ENCODE assay signal across 8 cellular contexts in genomic region chr22:39021552-39022250, GRCh38. TPM values are rescaled to one million over a fixed set of nuclear protein-coding genes. Genes with fewer than 3 reads are reported as not detected.
DNase-seq lines count a peak whose midpoint lies in the region; ATAC-seq and TF ChIP-seq lines count a peak whose summit lies in the region.
"Had no signal": no experiment of that assay in that cellular context is flagged by ENCODE, and none has a peak within 500 bp of the region (broad histone marks: within the 10 kb centered on the region; RNA-seq: fewer than 3 reads in every experiment).

No MANE protein-coding gene starts in this region.

- H3K9me3 ChIP-seq in right lobe of liver, result no peaks in the 10 kb centered on the region
- no peaks in the 10 kb centered on the region for H3K9me3 ChIP-seq in thoracic aorta

- TF ChIP-seq CTCF in HFFc6 (IDR thresholded peaks at IDR 0.05) (no peak), right lobe of liver (IDR thresholded peaks at IDR 0.05) (no peak), thoracic aorta (IDR thresholded peaks at IDR 0.05) (no peak)

- 46% methylated on average over 5 of the region's 9 CpGs for WGBS in right lobe of liver (ENCODE audit: insufficient coverage, low coverage, low lambda C conversion rate, missing lambda C conversion rate)

- H3K9me3 Mint-ChIP-seq in HFFc6, result no peaks in the 10 kb centered on the region
- H3K9me3 Mint-ChIP-seq in activated naive CD8-positive, alpha-beta T cell treated with anti-CD3 and anti-CD28 coated beads, Interleukin-2, amount 10 ng/mL, durations not matched to agents 7 days and 5 days, result no peaks in the 10 kb centered on the region

- H3K4me3 Mint-ChIP-seq in HFFc6, result peak overlapping the region; percentile 83
- H3K4me3 Mint-ChIP-seq in activated naive CD8-positive, alpha-beta T cell treated with anti-CD3 and anti-CD28 coated beads, Interleukin-2, amount 10 ng/mL, durations not matched to agents 7 days and 5 days, result peak overlapping the region; percentile 95

- intact Hi-C loops in right lobe of liver (cut with DNase I), result no loop called here

- H3K4me1 ChIP-seq in right lobe of liver (no peaks in the 10 kb centered on the region), thoracic aorta (ENCODE audit: control insufficient read depth in 1 of 2, low read depth in 2 of 2) (peaks cover 3 to 9% of the 10 kb centered on the region in 2 donors)

- ATAC-seq in activated naive CD8-positive, alpha-beta T cell treated with anti-CD3 and anti-CD28 coated beads, Interleukin-2, amount 10 ng/mL, durations not matched to agents 7 days and 5 days (ENCODE audit: low read depth), result no peak
- ATAC-seq in right lobe of liver, result no peak
- no peak for ATAC-seq in thoracic aorta (ENCODE audit: insufficient number of reproducible peaks, low FRiP score, low read depth)

- no peak for TF ChIP-seq POLR2A in right lobe of liver (IDR thresholded peaks at IDR 0.05)

- H3K36me3 ChIP-seq in right lobe of liver (no peaks in the 10 kb centered on the region), thoracic aorta (no peaks in the 10 kb centered on the region)

- H3K27ac ChIP-seq in right lobe of liver, result peak overlapping the region; percentile 40 to 60 (median 47)
- peak overlapping the region; percentile 53 to 54 for H3K27ac ChIP-seq in thoracic aorta
- H3K27ac ChIP-seq: RWPE1 had no signal

- H3K27me3 Mint-ChIP-seq in HFFc6 (ENCODE audit: insufficient read depth), result peaks cover 6% of the 10 kb centered on the region
- no peaks in the 10 kb centered on the region for H3K27me3 Mint-ChIP-seq in activated naive CD8-positive, alpha-beta T cell treated with anti-CD3 and anti-CD28 coated beads, Interleukin-2, amount 10 ng/mL, durations not matched to agents 7 days and 5 days

- peaks cover 8% of the 10 kb centered on the region; the same call in 1 of the 2 replicates for H3K36me3 Mint-ChIP-seq in HFFc6 (ENCODE audit: low read depth)
- peaks cover 21% of the 10 kb centered on the region for H3K36me3 Mint-ChIP-seq in activated naive CD8-positive, alpha-beta T cell treated with anti-CD3 and anti-CD28 coated beads, Interleukin-2, amount 10 ng/mL, durations not matched to agents 7 days and 5 days

- no peak for DNase-seq in HFFc6
- peak; percentile 45 for DNase-seq in activated naive CD8-positive, alpha-beta T cell treated with anti-CD3 and anti-CD28 coated beads, Interleukin-2, amount 10 ng/mL, durations not matched to agents 7 days and 5 days
- peak in 1 of 3 donors; percentile 34 for DNase-seq in right lobe of liver
- no peak for DNase-seq in thoracic aorta (ENCODE audit: low spot score)
- no peak for DNase-seq in NCI-H2196 treated with DMSO at 0.1 percent for 48 hours (lab: John Stamatoyannopoulos, UW; ENCODE audit: unreplicated experiment)
- DNase-seq in NCI-H1092 treated with DMSO at 0.1 percent for 48 hours (lab: John Stamatoyannopoulos, UW), result no peak
- no peak for DNase-seq in occipital lobe (lab: John Stamatoyannopoulos, UW)

- peak overlapping the region; percentile 87 for H3K27ac Mint-ChIP-seq in HFFc6
- H3K27ac Mint-ChIP-seq in activated naive CD8-positive, alpha-beta T cell treated with anti-CD3 and anti-CD28 coated beads, Interleukin-2, amount 10 ng/mL, durations not matched to agents 7 days and 5 days, result peak overlapping the region; percentile 95

- H3K4me1 Mint-ChIP-seq in HFFc6 (ENCODE audit: low read depth), result peaks cover 18% of the 10 kb centered on the region
- peaks cover 45% of the 10 kb centered on the region for H3K4me1 Mint-ChIP-seq in activated naive CD8-positive, alpha-beta T cell treated with anti-CD3 and anti-CD28 coated beads, Interleukin-2, amount 10 ng/mL, durations not matched to agents 7 days and 5 days

- POLR2A ChIA-PET in activated naive CD8-positive, alpha-beta T cell treated with anti-CD3 and anti-CD28 coated beads, Interleukin-2, amount 10 ng/mL, durations not matched to agents 7 days and 5 days (lab: Charles Lee), result interaction anchor here (0.7 to 1.3 kb wide), 6 partner anchors 9 to 1590 kb away, joined by 3 to 5 read pairs (median 4); no protein-coding TSS in a partner anchor

- no peaks in the 10 kb centered on the region for H3K27me3 ChIP-seq in right lobe of liver
- H3K27me3 ChIP-seq in thoracic aorta (replicated peaks; ENCODE audit: insufficient read depth), result no peaks in the 10 kb centered on the region

- peak overlapping the region; percentile 20 to 40 (median 34) for H3K4me3 ChIP-seq in right lobe of liver
- peak overlapping the region; percentile 69 for H3K4me3 ChIP-seq in thoracic aorta

RNA-seq across cellular contexts. Expression of gene APOBEC3D, which starts 0.8 kb away (rescaled TPM):
- under 1 TPM; 0.51 to 0.83 (median 0.58) TPM for total RNA-seq in HFFc6 (2021; fragmentation: NEBNext Ultra II Directional; extraction: Animal tissue kit (Norgen Biotek cat#: 25700))
- total RNA-seq in activated naive CD8-positive, alpha-beta T cell treated with anti-CD3 and anti-CD28 coated beads, Interleukin-2, amount 10 ng/mL, durations not matched to agents 7 days and 5 days, result 10 to 100 TPM; 46.8 to 47.4 TPM
- total RNA-seq in right lobe of liver (1 to 10 TPM in 1 of 6 experiments, under 1 TPM in 5; 0.35 to 1.0 (median 0.61) TPM), thoracic aorta (1 to 10 TPM; 1.4 to 1.8 TPM), occipital lobe (0.16 TPM)

RNA-seq across cellular contexts. Expression of gene APOBEC3C, which starts 7.6 kb away (rescaled TPM):
- total RNA-seq in HFFc6 (2021; fragmentation: NEBNext Ultra II Directional; extraction: Animal tissue kit (Norgen Biotek cat#: 25700)), result 10 to 100 TPM; 43.9 to 93.9 (median 83.5) TPM
- total RNA-seq in activated naive CD8-positive, alpha-beta T cell treated with anti-CD3 and anti-CD28 coated beads, Interleukin-2, amount 10 ng/mL, durations not matched to agents 7 days and 5 days, result 100 to 1,000 TPM; 120 to 124 TPM
- 1 to 10 TPM; 1.0 to 3.8 (median 2.1) TPM for total RNA-seq in right lobe of liver
- 10 to 100 TPM in 1 of 2 donors, 1 to 10 TPM in 1; 5.5 to 22.3 TPM for total RNA-seq in thoracic aorta
- total RNA-seq in occipital lobe, result 0.31 TPM

RNA-seq across cellular contexts. Expression of gene APOBEC3F, which starts 19.0 kb away (rescaled TPM):
- total RNA-seq in HFFc6 (2021; fragmentation: NEBNext Ultra II Directional; extraction: Animal tissue kit (Norgen Biotek cat#: 25700)), result 10 to 100 TPM in 1 of 6 experiments, 1 to 10 TPM in 5; 6.5 to 12.1 (median 9.0) TPM
- total RNA-seq in activated naive CD8-positive, alpha-beta T cell treated with anti-CD3 and anti-CD28 coated beads, Interleukin-2, amount 10 ng/mL, durations not matched to agents 7 days and 5 days, result 10 to 100 TPM; 41.4 to 45.1 TPM
- total RNA-seq in right lobe of liver (1 to 10 TPM; 2.0 to 6.6 (median 4.5) TPM), thoracic aorta (under 1 TPM; 0.49 to 0.95 TPM), occipital lobe (0.31 TPM)

RNA-seq across cellular contexts. Expression of gene APOBEC3B, which starts 39.6 kb away (rescaled TPM):
- 10 to 100 TPM; 14.9 to 44.2 (median 39.4) TPM for total RNA-seq in HFFc6 (2021; fragmentation: NEBNext Ultra II Directional; extraction: Animal tissue kit (Norgen Biotek cat#: 25700))
- total RNA-seq in activated naive CD8-positive, alpha-beta T cell treated with anti-CD3 and anti-CD28 coated beads, Interleukin-2, amount 10 ng/mL, durations not matched to agents 7 days and 5 days, result 1 to 10 TPM; 7.1 to 7.2 TPM
- total RNA-seq in right lobe of liver (1 to 10 TPM in 4 of 6 experiments, under 1 TPM in 2; 0.61 to 1.6 (median 1.1) TPM), thoracic aorta (under 1 TPM in 1 of 2 donors, not detected in 1; 0.42 TPM), occipital lobe (not detected)

RNA-seq across cellular contexts. Expression of gene APOBEC3G, which starts 55.4 kb away (rescaled TPM):
- 1 to 10 TPM; 1.9 to 7.0 (median 5.9) TPM for total RNA-seq in HFFc6 (2021; fragmentation: NEBNext Ultra II Directional; extraction: Animal tissue kit (Norgen Biotek cat#: 25700))
- 100 to 1,000 TPM; 116 to 118 TPM for total RNA-seq in activated naive CD8-positive, alpha-beta T cell treated with anti-CD3 and anti-CD28 coated beads, Interleukin-2, amount 10 ng/mL, durations not matched to agents 7 days and 5 days
- 1 to 10 TPM in 5 of 6 experiments, under 1 TPM in 1; 0.42 to 3.0 (median 2.0) TPM for total RNA-seq in right lobe of liver
- 1 to 10 TPM; 3.4 to 8.3 TPM for total RNA-seq in thoracic aorta
- 1.9 TPM for total RNA-seq in occipital lobe

Comparison
In these comparisons a context has a peak if more than half of its experiments do, and no peak if none do; other contexts are left out.
1. RNA of gene APOBEC3D, which starts 0.8 kb away (total RNA-seq): 46.8 to 47.4 TPM in activated naive CD8-positive, alpha-beta T cell treated with anti-CD3 and anti-CD28 coated beads, Interleukin-2, amount 10 ng/mL, durations not matched to agents 7 days and 5 days; 1.4 to 1.8 TPM in thoracic aorta, 0.35 to 1.0 TPM in right lobe of liver, 0.51 to 0.83 TPM in HFFc6 and 0.16 TPM in occipital lobe (single experiment); every median in the first group is over 10 times any median in the second.